21 cellular contexts compared by ENCODE assay signal in the genomic region with DNA sequence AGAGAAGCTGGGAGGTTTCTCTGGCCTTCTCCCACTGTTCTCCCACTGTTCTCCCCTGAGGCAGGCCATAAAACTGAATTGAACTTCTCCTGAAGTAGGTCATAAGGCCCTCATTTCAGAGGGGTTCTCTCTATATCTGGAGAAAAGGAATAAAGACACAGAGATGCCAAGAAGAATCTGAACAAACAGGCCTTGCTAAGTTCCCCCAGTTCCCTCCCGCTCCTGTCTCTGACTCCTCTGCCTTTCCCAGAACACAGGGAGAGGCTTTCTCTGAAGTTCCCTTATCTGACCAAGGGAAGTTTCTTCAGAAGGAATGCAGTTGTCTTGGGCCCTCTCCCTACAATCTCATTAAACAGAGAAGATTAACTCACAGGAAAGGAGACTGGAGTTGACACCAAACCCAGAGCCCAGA.
DNase-seq lines count a peak whose midpoint lies in the region; FAIRE-seq and TF ChIP-seq lines count a peak whose summit lies in the region.
"Had no signal": no experiment of that assay in that cellular context is flagged by ENCODE, and none has a peak within 500 bp of the region (broad histone marks: within the 10 kb centered on the region; RNA-seq: fewer than 3 reads in every experiment).

No MANE protein-coding gene starts in this region.

- H2BK12ac ChIP-seq in H1 (ENCODE audit: low read depth, low read length), result 0 out of 2 replicates have a peak overlapping the region, but pooled peaks have one; percentile 2

- H3K9me2 ChIP-seq in OCI-LY7 (ENCODE audit: insufficient read depth, low read length), result no peaks in the 10 kb centered on the region

- no peak overlapping the region for H4K8ac ChIP-seq in H1 (ENCODE audit: extremely low read depth, insufficient read depth, low read length)

- no TSS peak for BruUV-seq in OCI-LY7 (replicated peaks; lab: Mats Ljungman, UMichigan)

- H3K4ac ChIP-seq in H1 (replicated peaks; ENCODE audit: insufficient read length, low read depth, low read length), result no peak overlapping the region

- H3K56ac ChIP-seq in H1 (replicated peaks; ENCODE audit: insufficient read length, low read depth, low read length), result no peak overlapping the region

- H3K9ac ChIP-seq in H1 (replicated peaks in 1 of 4; ENCODE audit: extremely low read depth in 1 of 4, low read depth in 3 of 4, low read length in 3 of 4) (no peak overlapping the region), mucosa of rectum (ENCODE audit: low read depth in 1 of 2, low read length in 2 of 2) (peak overlapping the region in 1 of 2 donors; percentile 0)

- H3K14ac ChIP-seq in H1 (ENCODE audit: insufficient read length), result no peak overlapping the region

- H2AK5ac ChIP-seq in H1 (ENCODE audit: low read depth, low read length), result no peak overlapping the region

- no peak overlapping the region; a peak in 1 of 4 replicates for H3K4me2 ChIP-seq in H1 (ENCODE audit: insufficient read depth in 1 of 2, low read depth in 2 of 2, low read length in 2 of 2)
- H3K4me2 ChIP-seq in OCI-LY7 (ENCODE audit: low read length), result no peak overlapping the region

- FAIRE-seq in H1 (lab: Jason Lieb, UNC), result no peak
- FAIRE-seq: colon, HTR-8/SVneo had no signal

- TF ChIP-seq EP300 in H1 (IDR thresholded peaks at IDR 0.05; ENCODE audit: borderline replicate concordance in 1 of 2, low read depth in 2 of 2, low read length in 2 of 2), result no peak

- no peaks in the 10 kb centered on the region for H3K23me2 ChIP-seq in H1 (ENCODE audit: low read depth, low read length)

- H3K9me3 ChIP-seq in H1 (ENCODE audit: insufficient read depth in 2 of 2, low read depth in 1 of 2, low read length in 1 of 2) (no peaks in the 10 kb centered on the region), mucosa of rectum (ENCODE audit: control insufficient read depth in 2 of 2, low read length in 2 of 2) (no peaks in the 10 kb centered on the region), OCI-LY7 (ENCODE audit: low read length) (no peaks in the 10 kb centered on the region)
- H3K9me3 ChIP-seq: right atrium auricular region had no signal

- H4K91ac ChIP-seq in H1 (replicated peaks; ENCODE audit: insufficient read length, low read length), result no peak overlapping the region

- peak overlapping the region; percentile 27; the same call in 1 of the 2 replicates for H2BK20ac ChIP-seq in H1 (ENCODE audit: low read length)

- H2AFZ ChIP-seq in H1 (ENCODE audit: low read length), result peak overlapping the region; percentile 67
- no peak overlapping the region for H2AFZ ChIP-seq in OCI-LY7 (ENCODE audit: low read length)

- TF ChIP-seq POLR2A in H1 (IDR thresholded peaks at IDR 0.05; ENCODE audit: control extremely low read depth in 1 of 2, low read depth in 2 of 2, low read length in 2 of 2), result no peak

- DNase-seq in EH (ENCODE audit: low read depth) (peak; percentile 44), NCI-H82 (lab: John Stamatoyannopoulos, UW) (peak; percentile 60), H1 (ENCODE audit: low read depth in 1 of 2, low spot score in 2 of 2) (no peak), OCI-LY7 (ENCODE audit: low spot score) (no peak), GOT3 (lab: John Stamatoyannopoulos, UW) (no peak), T-helper 9 cell (no peak), activated gamma-delta T cell treated with Interleukin-2 at 50 U/mL for 16 hours (no peak)
- DNase-seq: activated CD4-positive, alpha-beta T cell treated with anti-CD3 and anti-CD28 coated beads, Interleukin-2, amount 50 U/mL, for 48 hours; activated naive CD4-positive, alpha-beta T cell treated with anti-CD3 and anti-CD28 coated beads, Interleukin-2, amount 10 ng/mL, durations not matched to agents 7 days and 5 days; CD4-positive, CD25-positive, alpha-beta regulatory T cell; foreskin fibroblast; NCI-H1092 treated with DMSO at 0.1 percent for 48 hours; NCI-H2081; NCI-H510A treated with DMSO at 0.1 percent for 48 hours; SHP77; T-cell; WERI-Rb-1 had no signal

- H3K27ac ChIP-seq in H1 (ENCODE audit: low read depth, low read length) (no peak overlapping the region), mucosa of rectum (ENCODE audit: low read depth in 2 of 2, low read length in 2 of 2) (peak overlapping the region; percentile 38 to 54), OCI-LY7 (ENCODE audit: low read depth, low read length, poor library complexity, severe bottlenecking) (no peak overlapping the region)
- H3K27ac ChIP-seq: right atrium auricular region, WERI-Rb-1 had no signal

- TF ChIP-seq RAD21 in H1 (IDR thresholded peaks at IDR 0.05 in 1 of 2, conservative IDR thresholded peaks at IDR 0.05 in 1 of 2; ENCODE audit: low read depth in 2 of 2, low read length in 2 of 2), result no peak

- H3K4me1 ChIP-seq in H1 (replicated peaks in 1 of 4; ENCODE audit: control insufficient read depth in 3 of 4, insufficient read depth in 4 of 4, low read length in 3 of 4) (peaks cover 0 to 6% (median 2%) of the 10 kb centered on the region in 4 experiments; a peak in 6 of 7 replicates), mucosa of rectum (ENCODE audit: control insufficient read depth in 2 of 2, insufficient read depth in 2 of 2, low read length in 2 of 2) (peaks cover 9 to 15% of the 10 kb centered on the region in 2 donors), OCI-LY7 (ENCODE audit: insufficient read depth, low read length, poor library complexity, severe bottlenecking) (no peaks in the 10 kb centered on the region)
- H3K4me1 ChIP-seq: right atrium auricular region had no signal

- H3K18ac ChIP-seq in H1 (ENCODE audit: extremely low read depth, low read length), result no peak overlapping the region; the same call in 1 of the 2 replicates

- CTCF ChIA-PET in H1 (lab: Charles Lee; ENCODE audit: partially characterized antibody) (interaction anchor here (2.9 to 3.5 kb wide), 2 partner anchors 64 to 67 kb away, joined by 11 to 20 read pairs; no protein-coding TSS in a partner anchor), OCI-LY7 (lab: Charles Lee; ENCODE audit: unreplicated experiment) (no interaction called here)

- peak overlapping the region; percentile 49; the same call in 1 of the 2 replicates for H2BK5ac ChIP-seq in H1 (ENCODE audit: low read depth, low read length)

- POLR2A ChIA-PET in H1 (lab: Charles Lee; ENCODE audit: partially characterized antibody) (interaction anchor here (1.0 kb wide), 1 partner anchor 9 kb away, joined by 3 read pairs; no protein-coding TSS in a partner anchor), OCI-LY7 (lab: Charles Lee) (no interaction called here)

- WGBS in H1 (ENCODE audit: extremely low coverage in 1 of 2, insufficient coverage in 1 of 2, insufficient read length in 1 of 2, insufficient replicate concordance in 2 of 2, low coverage in 1 of 2, low lambda C conversion rate in 2 of 2, missing lambda C conversion rate in 1 of 2), 2 experiments, result 87% methylated on average over 1 of the region's 1 CpG; no CpG with 5 or more reads in 1 of the 2 experiments

- H3K36me3 ChIP-seq in H1 (ENCODE audit: control insufficient read depth in 2 of 4, insufficient read depth in 4 of 4, low read length in 3 of 4) (no peaks in the 10 kb centered on the region), mucosa of rectum (ENCODE audit: control insufficient read depth in 2 of 2, insufficient read depth in 2 of 2, low read length in 2 of 2) (no peaks in the 10 kb centered on the region), OCI-LY7 (ENCODE audit: insufficient read depth, low read length) (no peaks in the 10 kb centered on the region)
- H3K36me3 ChIP-seq: right atrium auricular region, WERI-Rb-1 had no signal

- no peak overlapping the region for H3K4me3 ChIP-seq in H1 (ENCODE audit: extremely low read depth in 1 of 4, insufficient read depth in 2 of 4, low read depth in 3 of 4, low read length in 4 of 4)
- H3K4me3 ChIP-seq in mucosa of rectum (ENCODE audit: low read length in 2 of 2), result no peak overlapping the region
- H3K4me3 ChIP-seq in OCI-LY7 (ENCODE audit: low read depth, low read length, poor library complexity, severe bottlenecking), result no peak overlapping the region
- H3K4me3 ChIP-seq: right atrium auricular region had no signal

- no peaks in the 10 kb centered on the region for H3K79me1 ChIP-seq in H1 (ENCODE audit: low read depth, low read length)

- intact Hi-C loops in OCI-LY7 (cut with micrococcal nuclease; ENCODE audit: unreplicated experiment), result no loop called here

- H3K23ac ChIP-seq in H1 (ENCODE audit: insufficient read length), result no peak overlapping the region

- H2BK120ac ChIP-seq in H1 (replicated peaks; ENCODE audit: low read depth, low read length), result no peak overlapping the region

- no peak overlapping the region for H4K5ac ChIP-seq in H1 (ENCODE audit: insufficient read length, low read depth, low read length)

- H4K20me1 ChIP-seq in H1 (replicated peaks in 1 of 2; ENCODE audit: control insufficient read depth in 1 of 2, insufficient read depth in 2 of 2, low read length in 2 of 2) (no peaks in the 10 kb centered on the region), OCI-LY7 (ENCODE audit: insufficient read depth, low read length) (no peaks in the 10 kb centered on the region)

- no peak overlapping the region for H2BK15ac ChIP-seq in H1 (ENCODE audit: low read length)

- H3K79me2 ChIP-seq in H1 (ENCODE audit: control insufficient read depth in 1 of 2, insufficient read depth in 2 of 2, low read length in 2 of 2) (no peaks in the 10 kb centered on the region), OCI-LY7 (ENCODE audit: insufficient read depth, low read depth, low read length) (no peaks in the 10 kb centered on the region)

- TF ChIP-seq CTCF in H1 (IDR thresholded peaks at IDR 0.05; ENCODE audit: control extremely low read depth in 1 of 3, insufficient read depth in 1 of 3, low read depth in 1 of 3, low read length in 3 of 3), result no peak
- no peak for TF ChIP-seq CTCF in OCI-LY7 (conservative IDR thresholded peaks at IDR 0.05; ENCODE audit: low read length)

- H3K27me3 ChIP-seq in H1 (replicated peaks in 1 of 4; ENCODE audit: control insufficient read depth in 3 of 4, extremely low read depth in 1 of 4, insufficient read depth in 3 of 4, low read length in 3 of 4), result no peaks in the 10 kb centered on the region; a peak in 1 of 7 replicates
- no peaks in the 10 kb centered on the region for H3K27me3 ChIP-seq in mucosa of rectum (ENCODE audit: control insufficient read depth in 2 of 2, insufficient read depth in 2 of 2, low read length in 2 of 2)
- H3K27me3 ChIP-seq: right atrium auricular region had no signal

TF ChIP-seq in H1, 55 proteins besides CTCF, POLR2A, EP300 and RAD21:
- TF ChIP-seq, protein P1, sequence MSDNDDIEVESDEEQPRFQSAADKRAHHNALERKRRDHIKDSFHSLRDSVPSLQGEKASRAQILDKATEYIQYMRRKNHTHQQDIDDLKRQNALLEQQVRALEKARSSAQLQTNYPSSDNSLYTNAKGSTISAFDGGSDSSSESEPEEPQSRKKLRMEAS (IDR thresholded peaks at IDR 0.05), result no peak
- TF ChIP-seq SRF (IDR thresholded peaks at IDR 0.05; ENCODE audit: low read depth, low read length) (no peak), ATF3 (IDR thresholded peaks at IDR 0.05; ENCODE audit: insufficient read depth, low read depth, low read length) (no peak), YY1 (IDR thresholded peaks at IDR 0.05; ENCODE audit: low read depth, low read length) (no peak)

Comparison
In these comparisons a context has a peak if more than half of its experiments do, and no peak if none do; other contexts are left out.
1. DNase-seq: peak in EH (single experiment) and NCI-H82 (single experiment); none in H1 (0 of 2), OCI-LY7 (single experiment), GOT3 (single experiment), T-helper 9 cell (single experiment) and activated gamma-delta T cell treated with Interleukin-2 at 50 U/mL for 16 hours (single experiment).
2. H3K27ac ChIP-seq: peak in mucosa of rectum (2 of 2); none in H1 (single experiment) and OCI-LY7 (single experiment).